ENCODE assay signal across 1 cellular context in the genomic region with DNA sequence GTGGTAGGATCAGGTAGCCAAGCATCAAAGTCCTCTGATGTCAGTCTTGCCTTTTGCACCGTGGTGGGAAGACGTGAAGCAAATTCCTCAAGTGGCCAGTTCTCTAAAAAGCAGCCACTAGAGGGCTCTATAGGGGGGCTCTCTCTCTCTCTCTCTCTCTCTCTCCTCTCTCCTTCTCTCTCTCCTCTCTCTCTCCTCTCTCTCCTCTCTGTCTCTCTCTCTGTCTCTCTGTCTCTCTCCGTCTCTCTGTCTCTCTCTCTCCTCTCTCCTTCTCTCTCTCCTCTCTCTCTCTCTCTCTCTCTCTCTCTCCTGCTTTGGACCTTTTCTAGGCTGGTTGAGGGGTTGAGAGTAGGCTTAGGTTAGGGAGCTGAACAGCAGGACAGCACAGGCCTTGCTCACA.
TF ChIP-seq lines count a peak whose summit lies in the region.

No MANE protein-coding gene starts in this region.

TF ChIP-seq in K562, 482 proteins besides CTCF, POLR2A, EP300 and RAD21 (continued from another document):
- TF ChIP-seq, protein P1, sequence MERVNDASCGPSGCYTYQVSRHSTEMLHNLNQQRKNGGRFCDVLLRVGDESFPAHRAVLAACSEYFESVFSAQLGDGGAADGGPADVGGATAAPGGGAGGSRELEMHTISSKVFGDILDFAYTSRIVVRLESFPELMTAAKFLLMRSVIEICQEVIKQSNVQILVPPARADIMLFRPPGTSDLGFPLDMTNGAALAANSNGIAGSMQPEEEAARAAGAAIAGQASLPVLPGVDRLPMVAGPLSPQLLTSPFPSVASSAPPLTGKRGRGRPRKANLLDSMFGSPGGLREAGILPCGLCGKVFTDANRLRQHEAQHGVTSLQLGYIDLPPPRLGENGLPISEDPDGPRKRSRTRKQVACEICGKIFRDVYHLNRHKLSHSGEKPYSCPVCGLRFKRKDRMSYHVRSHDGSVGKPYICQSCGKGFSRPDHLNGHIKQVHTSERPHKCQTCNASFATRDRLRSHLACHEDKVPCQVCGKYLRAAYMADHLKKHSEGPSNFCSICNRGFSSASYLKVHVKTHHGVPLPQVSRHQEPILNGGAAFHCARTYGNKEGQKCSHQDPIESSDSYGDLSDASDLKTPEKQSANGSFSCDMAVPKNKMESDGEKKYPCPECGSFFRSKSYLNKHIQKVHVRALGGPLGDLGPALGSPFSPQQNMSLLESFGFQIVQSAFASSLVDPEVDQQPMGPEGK (CRISPR knock-in tag; IDR thresholded peaks at IDR 0.05; ENCODE audit: borderline replicate concordance) = no peak
- TF ChIP-seq NEUROD1 (IDR thresholded peaks at IDR 0.05; ENCODE audit: borderline replicate concordance, low read depth, low read length, partially characterized antibody) = peak; percentile 84
- peak; percentile 4 for TF ChIP-seq ZFP36 (IDR thresholded peaks at IDR 0.05; ENCODE audit: low read depth, low read length, partially characterized antibody)
- TF ChIP-seq PTBP1 (IDR thresholded peaks at IDR 0.05; ENCODE audit: low read depth, low read length) = peak; percentile 74; the same call in 1 of the 2 replicates
- 0 out of 2 replicates have a peak, but pooled peaks have one; percentile 3 for TF ChIP-seq JUND (IDR thresholded peaks at IDR 0.05; ENCODE audit: borderline replicate concordance, low read depth, low read length)
- no peak for TF ChIP-seq JUND (tag; IDR thresholded peaks at IDR 0.05; ENCODE audit: borderline replicate concordance, low read depth, low read length)
- TF ChIP-seq TSC22D4 (tag; IDR thresholded peaks at IDR 0.05) = no peak
- no peak for TF ChIP-seq MED1 (CRISPR knock-in tag; IDR thresholded peaks at IDR 0.05; ENCODE audit: borderline replicate concordance)
